ENCODE assay signal across 35 cellular contexts in genomic region chr5:168093200-168093930, GRCh38.
DNase-seq lines count a peak whose midpoint lies in the region; ATAC-seq and TF ChIP-seq lines count a peak whose summit lies in the region.
"Had no signal": no experiment of that assay in that cellular context is flagged by ENCODE, and none has a peak within 500 bp of the region (broad histone marks: within the 10 kb centered on the region; RNA-seq: fewer than 3 reads in every experiment).

No MANE protein-coding gene starts in this region.

- no peaks in the 10 kb centered on the region for H3K27me3 Mint-ChIP-seq in chondrocyte (ENCODE audit: low read depth)
- peaks cover 3% of the 10 kb centered on the region for H3K27me3 Mint-ChIP-seq in neural progenitor cell (ENCODE audit: insufficient read depth, low read depth)
- H3K27me3 Mint-ChIP-seq: activated CD8-positive, alpha-beta T cell treated with anti-CD3 and anti-CD28 coated beads for 36 hours; activated naive CD4-positive, alpha-beta T cell treated with anti-CD3 and anti-CD28 coated beads, Interleukin-2, amount 10 ng/mL, durations not matched to agents 7 days and 5 days had no signal

- H3K36me3 Mint-ChIP-seq in chondrocyte (ENCODE audit: low read depth): no peaks in the 10 kb centered on the region
- H3K36me3 Mint-ChIP-seq in neural progenitor cell: peaks cover 16% of the 10 kb centered on the region
- H3K36me3 Mint-ChIP-seq: activated naive CD4-positive, alpha-beta T cell treated with anti-CD3 and anti-CD28 coated beads, Interleukin-2, amount 10 ng/mL, durations not matched to agents 7 days and 5 days; immature natural killer cell; memory B cell had no signal

- H3K9me2 ChIP-seq in neural cell (ENCODE audit: insufficient read depth, low read length): no peaks in the 10 kb centered on the region

- H3K9me3 ChIP-seq in neural cell (ENCODE audit: low read length) (no peaks in the 10 kb centered on the region), neural progenitor cell (ENCODE audit: low read depth) (no peaks in the 10 kb centered on the region)
- H3K9me3 ChIP-seq: gastroesophageal sphincter, sigmoid colon, upper lobe of left lung had no signal

- TF ChIP-seq RAD21 in neural cell (conservative IDR thresholded peaks at IDR 0.05): no peak

- H2AFZ ChIP-seq in neural cell (ENCODE audit: low read depth, low read length): no peak overlapping the region
- no peak overlapping the region for H2AFZ ChIP-seq in neural progenitor cell (replicated peaks)

- no peak overlapping the region for H3K9ac ChIP-seq in neural cell (ENCODE audit: low read length)
- H3K9ac ChIP-seq in neural progenitor cell: no peak overlapping the region
- H3K9ac ChIP-seq: KMS-11 had no signal

- no peak for DNase-seq in Right ventricle myocardium superior
- no peak for DNase-seq in cardiac septum (ENCODE audit: low spot score)
- no peak for DNase-seq in chondrocyte (ENCODE audit: low spot score)
- no peak for DNase-seq in AG20443 (ENCODE audit: low spot score)
- DNase-seq in neural progenitor cell (ENCODE audit: low spot score): no peak
- no peak for DNase-seq in SKM-1 treated with dmso at 0.1 percent for 144 hours (lab: John Stamatoyannopoulos, UW; ENCODE audit: unreplicated experiment)
- DNase-seq: 8988T; activated CD4-positive, alpha-beta T cell treated with anti-CD3 and anti-CD28 coated beads for 36 hours; activated CD8-positive, alpha-beta memory T cell treated with anti-CD3 and anti-CD28 coated beads, Interleukin-2, amount 50 U/mL, for 48 hours; activated CD8-positive, alpha-beta T cell treated with anti-CD3 and anti-CD28 coated beads for 36 hours; activated naive CD4-positive, alpha-beta T cell treated with anti-CD3 and anti-CD28 coated beads, Interleukin-2, amount 10 ng/mL, durations not matched to agents 7 days and 5 days; amygdala; brain microvascular endothelial cell; CD4-positive, alpha-beta T cell; DMS79 treated with DMSO at 0.1 percent for 48 hours; hippocampal formation; immature natural killer cell; NCI-H1436; NCI-H2081; NCI-H345; NCI-H69; SHP77; sigmoid colon; stimulated activated CD4-positive, alpha-beta T cell treated with anti-CD3 and anti-CD28 coated beads, Interleukin-15, amount 100 ng/mL, for 24 hours; stimulated activated CD4-positive, alpha-beta T cell treated with anti-CD3 and anti-CD28 coated beads, Interleukin-4, amount 100 ng/mL, for 4 hours; substantia nigra; SW 1271; T-helper 9 cell; upper lobe of left lung had no signal

- no peak for TF ChIP-seq EP300 in neural cell (conservative IDR thresholded peaks at IDR 0.05; ENCODE audit: poor library complexity, severe bottlenecking)

- H3K4me3 ChIP-seq in neural cell (ENCODE audit: low read length) (no peak overlapping the region), neural progenitor cell (no peak overlapping the region)
- H3K4me3 ChIP-seq: gastroesophageal sphincter, sigmoid colon, upper lobe of left lung had no signal

- no peak overlapping the region for H3K4me2 ChIP-seq in neural cell (ENCODE audit: low read length)
- H3K4me2 ChIP-seq in neural progenitor cell: no peak overlapping the region
- H3K4me2 ChIP-seq: KMS-11 had no signal

- H3K27me3 ChIP-seq in neural cell (ENCODE audit: insufficient read depth, low read depth, low read length): no peaks in the 10 kb centered on the region
- no peaks in the 10 kb centered on the region for H3K27me3 ChIP-seq in neural progenitor cell
- H3K27me3 ChIP-seq: brain microvascular endothelial cell, gastroesophageal sphincter, sigmoid colon, upper lobe of left lung had no signal

- H3K9me3 Mint-ChIP-seq in chondrocyte (ENCODE audit: low read depth) (peaks cover 3% of the 10 kb centered on the region), neural progenitor cell (no peaks in the 10 kb centered on the region)
- H3K9me3 Mint-ChIP-seq: activated CD8-positive, alpha-beta T cell treated with anti-CD3 and anti-CD28 coated beads for 36 hours; activated naive CD4-positive, alpha-beta T cell treated with anti-CD3 and anti-CD28 coated beads, Interleukin-2, amount 10 ng/mL, durations not matched to agents 7 days and 5 days; activated T-helper 1 cell treated with anti-CD3 and anti-CD28 coated beads, Interleukin-12 subunit alpha, Interleukin-12 subunit beta, Interleukin-2, Interleukin-4 antibody, amounts not matched to agents 30 ng/mL and 10 ng/mL and 1 ng/mL, durations not matched to agents 14 hours and 24 hours and 36 hours; CD4-positive, alpha-beta T cell; immature natural killer cell had no signal

- H3F3A ChIP-seq in neural cell (ENCODE audit: insufficient read depth, low read length, poor library complexity, severe bottlenecking): no peaks in the 10 kb centered on the region
- no peaks in the 10 kb centered on the region for H3F3A ChIP-seq in neural progenitor cell (ENCODE audit: low read depth)

- H3K4me3 Mint-ChIP-seq in chondrocyte (ENCODE audit: unreplicated experiment) (no peak overlapping the region), neural progenitor cell (no peak overlapping the region)
- H3K4me3 Mint-ChIP-seq: activated CD4-positive, alpha-beta T cell treated with anti-CD3 and anti-CD28 coated beads for 36 hours; activated CD8-positive, alpha-beta T cell treated with anti-CD3 and anti-CD28 coated beads for 36 hours; activated naive CD4-positive, alpha-beta T cell treated with anti-CD3 and anti-CD28 coated beads, Interleukin-2, amount 10 ng/mL, durations not matched to agents 7 days and 5 days; activated T-helper 1 cell treated with anti-CD3 and anti-CD28 coated beads, Interleukin-12 subunit alpha, Interleukin-12 subunit beta, Interleukin-2, Interleukin-4 antibody, amounts not matched to agents 30 ng/mL and 10 ng/mL and 1 ng/mL, durations not matched to agents 14 hours and 24 hours and 36 hours; CD4-positive, alpha-beta T cell; immature natural killer cell; memory B cell had no signal

- H3K27ac ChIP-seq in neural cell (ENCODE audit: low read length) (peak overlapping the region; percentile 0), neural progenitor cell (no peak overlapping the region)
- H3K27ac ChIP-seq: brain microvascular endothelial cell, gastroesophageal sphincter, KMS-11 had no signal

- H3K4me1 Mint-ChIP-seq in chondrocyte (ENCODE audit: low read depth) (peaks cover 13% of the 10 kb centered on the region), neural progenitor cell (no peaks in the 10 kb centered on the region)
- H3K4me1 Mint-ChIP-seq: activated CD4-positive, alpha-beta T cell treated with anti-CD3 and anti-CD28 coated beads for 36 hours; activated naive CD4-positive, alpha-beta T cell treated with anti-CD3 and anti-CD28 coated beads, Interleukin-2, amount 10 ng/mL, durations not matched to agents 7 days and 5 days; immature natural killer cell; memory B cell had no signal

- H3K27ac Mint-ChIP-seq in chondrocyte (ENCODE audit: unreplicated experiment): peak overlapping the region; percentile 14
- no peak overlapping the region for H3K27ac Mint-ChIP-seq in neural progenitor cell
- H3K27ac Mint-ChIP-seq: activated CD4-positive, alpha-beta T cell treated with anti-CD3 and anti-CD28 coated beads for 36 hours; activated CD8-positive, alpha-beta T cell treated with anti-CD3 and anti-CD28 coated beads for 36 hours; activated naive CD4-positive, alpha-beta T cell treated with anti-CD3 and anti-CD28 coated beads, Interleukin-2, amount 10 ng/mL, durations not matched to agents 7 days and 5 days; activated T-helper 1 cell treated with anti-CD3 and anti-CD28 coated beads, Interleukin-12 subunit alpha, Interleukin-12 subunit beta, Interleukin-2, Interleukin-4 antibody, amounts not matched to agents 30 ng/mL and 10 ng/mL and 1 ng/mL, durations not matched to agents 14 hours and 24 hours and 36 hours; CD4-positive, alpha-beta T cell; immature natural killer cell; memory B cell had no signal

- H4K20me1 ChIP-seq in neural cell (ENCODE audit: insufficient read depth): no peaks in the 10 kb centered on the region
- no peaks in the 10 kb centered on the region for H4K20me1 ChIP-seq in neural progenitor cell (ENCODE audit: low read depth)

- no peaks in the 10 kb centered on the region for H3K36me3 ChIP-seq in neural cell (ENCODE audit: insufficient read depth, low read length)
- H3K36me3 ChIP-seq in neural progenitor cell: no peaks in the 10 kb centered on the region
- H3K36me3 ChIP-seq: brain microvascular endothelial cell, gastroesophageal sphincter, sigmoid colon, upper lobe of left lung had no signal

- intact Hi-C loops in Right ventricle myocardium superior (cut with DNase I): no loop called here
- intact Hi-C loops in cardiac septum (cut with DNase I): no loop called here

- ATAC-seq in Right ventricle myocardium superior (ENCODE audit: poor library complexity): peak; percentile 7
- ATAC-seq in HG03280 (IDR thresholded peaks at IDR 0.05; ENCODE audit: unreplicated experiment): no peak
- ATAC-seq: activated CD4-positive, alpha-beta T cell treated with anti-CD3 and anti-CD28 coated beads for 36 hours; activated CD8-positive, alpha-beta T cell treated with anti-CD3 and anti-CD28 coated beads for 36 hours; gastroesophageal sphincter had no signal

- H3K79me2 ChIP-seq in neural cell (replicated peaks; ENCODE audit: insufficient read depth, low read length) (no peaks in the 10 kb centered on the region), neural progenitor cell (ENCODE audit: low read depth) (no peaks in the 10 kb centered on the region)

- TF ChIP-seq CTCF in chondrocyte (IDR thresholded peaks at IDR 0.05) (no peak), neural cell (IDR thresholded peaks at IDR 0.05; ENCODE audit: poor library complexity, severe bottlenecking) (no peak), neural progenitor cell (IDR thresholded peaks at IDR 0.05) (no peak)

- H3K4me1 ChIP-seq in neural progenitor cell: no peaks in the 10 kb centered on the region
- H3K4me1 ChIP-seq: gastroesophageal sphincter had no signal

TF ChIP-seq in neural cell, 6 proteins besides CTCF, POLR2A, EP300 and RAD21 (continues in another document):
- TF ChIP-seq EZH2 (IDR thresholded peaks at IDR 0.05; ENCODE audit: borderline replicate concordance, insufficient read depth, low read length, poor library complexity, severe bottlenecking): no peak
